Comparison of ENCODE assay signal across 30 cellular contexts in genomic region chr5:133696782-133697507, GRCh38.
A peak's percentile ranks its signal among the peaks of the same experiment; 100 is the strongest.
DNase-seq lines count a peak whose midpoint lies in the region; TF ChIP-seq lines count a peak whose summit lies in the region.
"Had no signal": no experiment of that assay in that cellular context is flagged by ENCODE, and none has a peak within 500 bp of the region (broad histone marks: within the 10 kb centered on the region; RNA-seq: fewer than 3 reads in every experiment).

No MANE protein-coding gene starts in this region.

- no peak overlapping the region for H3K4ac ChIP-seq in H9 (ENCODE audit: low read depth, low read length)

- no peak for TF ChIP-seq POLR2A in sigmoid colon (IDR thresholded peaks at IDR 0.05)

- no peak overlapping the region for H2AFZ ChIP-seq in H9 (ENCODE audit: low read length)

- H3K27me3 ChIP-seq in H9 (ENCODE audit: insufficient read depth, low read length) (no peaks in the 10 kb centered on the region), sigmoid colon (no peaks in the 10 kb centered on the region)
- H3K27me3 ChIP-seq: BE2C, colonic mucosa, Peyer's patch had no signal

- H3K36me3 ChIP-seq in sigmoid colon = no peaks in the 10 kb centered on the region
- H3K36me3 ChIP-seq: BE2C, colonic mucosa, Peyer's patch, tibial artery had no signal

- H3K9me3 ChIP-seq in H9 (ENCODE audit: control insufficient read depth, low read depth, low read length) (no peaks in the 10 kb centered on the region), sigmoid colon (no peaks in the 10 kb centered on the region)
- H3K9me3 ChIP-seq: BE2C, colonic mucosa, Peyer's patch, tibial artery had no signal

- no CpG with 5 or more reads among the region's 10 CpGs for WGBS in H9 (ENCODE audit: extremely low coverage, insufficient read length, low lambda C conversion rate)
- 91 to 92% methylated on average over 10 of the region's 10 CpGs for WGBS in sigmoid colon, 2 donors

- H3K23me2 ChIP-seq in H9 (ENCODE audit: insufficient read length, low read depth, low read length, poor library complexity, severe bottlenecking) = peaks cover 4% of the 10 kb centered on the region

- no peak overlapping the region for H2BK120ac ChIP-seq in H9 (ENCODE audit: low read depth, low read length, poor library complexity, severe bottlenecking)

- H3K18ac ChIP-seq in H9 (ENCODE audit: insufficient read length, low read depth, low read length) = no peak overlapping the region

- no peak for TF ChIP-seq CTCF in H9 (conservative IDR thresholded peaks at IDR 0.05)
- TF ChIP-seq CTCF in sigmoid colon (IDR thresholded peaks at IDR 0.05) = no peak

- no peak overlapping the region for H2BK20ac ChIP-seq in H9 (ENCODE audit: low read depth, low read length, poor library complexity, severe bottlenecking)

- H3K36me3 Mint-ChIP-seq in H9 (ENCODE audit: insufficient read depth in 1 of 3, low read depth in 3 of 3) = no peaks in the 10 kb centered on the region; a peak in 1 of 7 replicates
- H3K36me3 Mint-ChIP-seq: activated CD4-positive, alpha-beta memory T cell treated with anti-CD3 and anti-CD28 coated beads for 36 hours; activated naive CD4-positive, alpha-beta T cell treated with anti-CD3 and anti-CD28 coated beads, Interleukin-2, amount 50 U/mL, for 72 hours; CD8-positive, alpha-beta T cell; mesothelial cell of epicardium had no signal

- H3K14ac ChIP-seq in H9 (ENCODE audit: insufficient read depth, low read length) = no peak overlapping the region

- no peak overlapping the region for H2BK15ac ChIP-seq in H9 (ENCODE audit: low read depth, low read length)

- no peak overlapping the region for H4K91ac ChIP-seq in H9 (ENCODE audit: insufficient read length, low read depth, low read length)

- no peak overlapping the region for H3K56ac ChIP-seq in H9 (ENCODE audit: insufficient read length, low read depth, low read length)

- H3K4me1 Mint-ChIP-seq in H9 = no peaks in the 10 kb centered on the region
- H3K4me1 Mint-ChIP-seq: mesothelial cell of epicardium had no signal

- H3K23ac ChIP-seq in H9 (ENCODE audit: insufficient read length, low read depth, low read length) = no peak overlapping the region

- peaks cover 13% of the 10 kb centered on the region for H3K27me3 Mint-ChIP-seq in H9 (ENCODE audit: low read depth)

- no peaks in the 10 kb centered on the region for H4K20me1 ChIP-seq in H9 (ENCODE audit: control insufficient read depth, insufficient read depth, insufficient read length)

- H3K9ac ChIP-seq in H9 (ENCODE audit: extremely low read depth, insufficient read length, low read length) = no peak overlapping the region

- H3K79me2 ChIP-seq in H9 (ENCODE audit: insufficient read depth, low read length) = no peaks in the 10 kb centered on the region

- H4K8ac ChIP-seq in H9 (replicated peaks; ENCODE audit: insufficient read length, low read depth, low read length) = no peak overlapping the region

- no peak overlapping the region for H3K4me3 Mint-ChIP-seq in H9
- H3K4me3 Mint-ChIP-seq: activated CD4-positive, alpha-beta memory T cell treated with anti-CD3 and anti-CD28 coated beads for 36 hours; CD8-positive, alpha-beta T cell; mesothelial cell of epicardium; stimulated activated naive CD8-positive, alpha-beta T cell treated with anti-CD3 and anti-CD28 coated beads, Interleukin-15, amount 100 ng/mL, for 72 hours had no signal

- no peak overlapping the region for H3T11ph ChIP-seq in H9 (ENCODE audit: low read length)

- intact Hi-C loops in sigmoid colon (cut with DNase I) (no loop called here), posterior vena cava (cut with DNase I) (no loop called here)

- H3K4me3 ChIP-seq in sigmoid colon = no peak overlapping the region
- H3K4me3 ChIP-seq: colonic mucosa, Peyer's patch, smooth muscle cell, tibial artery had no signal

- no peak overlapping the region for H3K27ac ChIP-seq in H9 (ENCODE audit: insufficient read length, low read depth, low read length)
- no peak overlapping the region for H3K27ac ChIP-seq in sigmoid colon
- H3K27ac ChIP-seq: colonic mucosa, Peyer's patch, tibial artery had no signal

- H3K9me3 Mint-ChIP-seq in H9 = peaks cover 0 to 2% of the 10 kb centered on the region in 2 experiments; a peak in 1 of 5 replicates
- H3K9me3 Mint-ChIP-seq: activated CD4-positive, alpha-beta memory T cell treated with anti-CD3 and anti-CD28 coated beads for 36 hours; activated T-helper 2 cell treated with anti-CD3 and anti-CD28 coated beads, Interferon-gamma antibody, Interleukin-2, Interleukin-4, amounts not matched to agents 10 μg/mL and 5 μg/mL and 100 μg/mL, durations not matched to agents 14 hours and 24 hours and 36 hours; CD8-positive, alpha-beta T cell; mesothelial cell of epicardium; stimulated activated naive CD8-positive, alpha-beta T cell treated with anti-CD3 and anti-CD28 coated beads, Interleukin-15, amount 100 ng/mL, for 72 hours had no signal

- no peak overlapping the region; a peak in 1 of 7 replicates for H3K27ac Mint-ChIP-seq in H9
- H3K27ac Mint-ChIP-seq: activated CD4-positive, alpha-beta memory T cell treated with anti-CD3 and anti-CD28 coated beads for 36 hours; activated naive CD4-positive, alpha-beta T cell treated with anti-CD3 and anti-CD28 coated beads, Interleukin-2, amount 50 U/mL, for 72 hours; activated T-helper 2 cell treated with anti-CD3 and anti-CD28 coated beads, Interferon-gamma antibody, Interleukin-2, Interleukin-4, amounts not matched to agents 10 μg/mL and 5 μg/mL and 100 μg/mL, durations not matched to agents 14 hours and 24 hours and 36 hours; CD8-positive, alpha-beta T cell; mesothelial cell of epicardium; stimulated activated naive CD8-positive, alpha-beta T cell treated with anti-CD3 and anti-CD28 coated beads, Interleukin-15, amount 100 ng/mL, for 72 hours had no signal

- H2BK12ac ChIP-seq in H9 (ENCODE audit: insufficient read length, low read depth, low read length) = no peak overlapping the region

- no peak overlapping the region for H2AK5ac ChIP-seq in H9 (ENCODE audit: insufficient read length, low read length)

- no peak for TF ChIP-seq EP300 in sigmoid colon (IDR thresholded peaks at IDR 0.05)

- no peaks in the 10 kb centered on the region for H3K79me1 ChIP-seq in H9 (ENCODE audit: insufficient read depth, low read depth, low read length, poor library complexity, severe bottlenecking)

- H3K4me1 ChIP-seq in H9 (ENCODE audit: insufficient read depth, low read length) = no peaks in the 10 kb centered on the region
- no peaks in the 10 kb centered on the region for H3K4me1 ChIP-seq in sigmoid colon
- H3K4me1 ChIP-seq: colonic mucosa, Peyer's patch, tibial artery had no signal

- no peak overlapping the region for H2BK5ac ChIP-seq in H9 (ENCODE audit: insufficient read length, low read length)

- H4K5ac ChIP-seq in H9 (ENCODE audit: insufficient read length, low read depth, low read length) = no peak overlapping the region

- DNase-seq in H9 (peak; percentile 9), anterior cingulate cortex (lab: John Stamatoyannopoulos, UW) (peak in 43 of 58 donors; percentile 9 to 78 (median 45)), inferior parietal cortex (ENCODE audit: extremely low spot score) (peak; percentile 47), sigmoid colon (peak; percentile 25), posterior vena cava (ENCODE audit: low spot score) (no peak), COR-L47 (lab: John Stamatoyannopoulos, UW) (no peak), NCI-H2227 treated with DMSO at 0.1 percent for 48 hours (lab: John Stamatoyannopoulos, UW) (no peak)
- DNase-seq: ACHN; activated CD4-positive, alpha-beta memory T cell treated with anti-CD3 and anti-CD28 coated beads for 36 hours; activated CD4-positive, CD25-positive, alpha-beta regulatory T cell treated with anti-CD3 and anti-CD28 coated beads, Interleukin-2, amount 50 U/mL, for 72 hours; activated T-cell treated with anti-CD3 and anti-CD28 coated beads for 4 hours; BE2C; colonic mucosa; effector memory CD4-positive, alpha-beta T cell; glutamatergic neuron; KG1; naive B cell; NCI-H2107; NCI-H446 treated with DMSO at 0.1 percent for 48 hours; NCI-H774; SIG-M5; stimulated activated CD4-positive, alpha-beta T cell treated with anti-CD3 and anti-CD28 coated beads, Interleukin-2, amount 100 ng/mL, for 24 hours; stimulated activated naive CD8-positive, alpha-beta T cell treated with anti-CD3 and anti-CD28 coated beads, Interleukin-15, amount 100 ng/mL, for 72 hours had no signal

- H3K4me2 ChIP-seq in H9 (ENCODE audit: insufficient read depth, insufficient read length, low read length) = no peak overlapping the region
- H3K4me2 ChIP-seq: smooth muscle cell had no signal

Comparison
In these comparisons a context has a peak if more than half of its experiments do, and no peak if none do; other contexts are left out.
1. DNase-seq: peak in H9 (single experiment), anterior cingulate cortex (43 of 58), inferior parietal cortex (single experiment) and sigmoid colon (single experiment); none in posterior vena cava (single experiment), COR-L47 (single experiment) and NCI-H2227 treated with DMSO at 0.1 percent for 48 hours (single experiment).